ENCODE assay signal across 12 cellular contexts in genomic region chr3:157119369-157119951, GRCh38. TPM values are rescaled to one million over a fixed set of nuclear protein-coding genes. Genes with fewer than 3 reads are reported as not detected.
DNase-seq lines count a peak whose midpoint lies in the region; ATAC-seq lines count a peak whose summit lies in the region.
"Had no signal": no experiment of that assay in that cellular context is flagged by ENCODE, and none has a peak within 500 bp of the region (broad histone marks: within the 10 kb centered on the region; RNA-seq: fewer than 3 reads in every experiment).

No MANE protein-coding gene starts in this region.

- no peaks in the 10 kb centered on the region for H3K27me3 ChIP-seq in mucosa of rectum (ENCODE audit: control insufficient read depth in 2 of 2, insufficient read depth in 2 of 2, low read length in 2 of 2)
- H3K27me3 ChIP-seq: heart right ventricle had no signal

- H3K27ac Mint-ChIP-seq in activated T-helper 17 cell treated with anti-CD3 and anti-CD28 coated beads, Interleukin-2, amount 50 U/mL, for 72 hours = peak overlapping the region; percentile 43

- ATAC-seq in activated T-helper 17 cell treated with anti-CD3 and anti-CD28 coated beads, Interleukin-2, amount 50 U/mL, for 72 hours (replicated peaks) = peak; percentile 95
- ATAC-seq in Right ventricle myocardium inferior (no peak), HG03565 (IDR thresholded peaks at IDR 0.05; ENCODE audit: unreplicated experiment) (no peak)

- no peaks in the 10 kb centered on the region for H3K27me3 Mint-ChIP-seq in activated T-helper 17 cell treated with anti-CD3 and anti-CD28 coated beads, Interleukin-2, amount 50 U/mL, for 72 hours

- H3K9me3 Mint-ChIP-seq in activated T-helper 17 cell treated with anti-CD3 and anti-CD28 coated beads, Interleukin-2, amount 50 U/mL, for 72 hours = no peaks in the 10 kb centered on the region

- peak overlapping the region; percentile 46 for H3K4me3 Mint-ChIP-seq in activated T-helper 17 cell treated with anti-CD3 and anti-CD28 coated beads, Interleukin-2, amount 50 U/mL, for 72 hours

- DNase-seq in NCI-H510A treated with DMSO at 0.1 percent for 48 hours (lab: John Stamatoyannopoulos, UW) (peak; percentile 13), NCI-H510A (lab: John Stamatoyannopoulos, UW) (no peak), Right ventricle myocardium inferior (ENCODE audit: missing footprints) (no peak), NCI-H69 (lab: John Stamatoyannopoulos, UW) (no peak)
- DNase-seq: 8988T, heart right ventricle, NCI-H2107 had no signal

- H3K27ac ChIP-seq in KOPT-K1 (ENCODE audit: low read depth, low read length, poor library complexity, severe bottlenecking) (peak overlapping the region; percentile 66), mucosa of rectum (ENCODE audit: low read depth in 2 of 2, low read length in 2 of 2) (peak overlapping the region; percentile 88)
- H3K27ac ChIP-seq: heart right ventricle, parathyroid adenoma had no signal

- peak overlapping the region in 1 of 2 donors; percentile 75 for H3K9ac ChIP-seq in mucosa of rectum (ENCODE audit: low read depth in 1 of 2, low read length in 2 of 2)
- H3K9ac ChIP-seq: parathyroid adenoma had no signal

- H3K4me1 ChIP-seq in mucosa of rectum (ENCODE audit: control insufficient read depth in 2 of 2, insufficient read depth in 2 of 2, low read length in 2 of 2) = peaks cover 18 to 64% of the 10 kb centered on the region in 2 donors

- peak overlapping the region; percentile 53 to 63 for H3K4me3 ChIP-seq in mucosa of rectum (ENCODE audit: low read length in 2 of 2)
- H3K4me3 ChIP-seq: heart right ventricle had no signal

- H3K36me3 Mint-ChIP-seq in activated T-helper 17 cell treated with anti-CD3 and anti-CD28 coated beads, Interleukin-2, amount 50 U/mL, for 72 hours (ENCODE audit: low read depth) = no peaks in the 10 kb centered on the region

- H3K9me3 ChIP-seq in KOPT-K1 (ENCODE audit: insufficient read depth, low read length, poor library complexity, severe bottlenecking) = peaks cover 6% of the 10 kb centered on the region
- H3K9me3 ChIP-seq in mucosa of rectum (ENCODE audit: control insufficient read depth in 2 of 2, low read length in 2 of 2) = no peaks in the 10 kb centered on the region
- H3K9me3 ChIP-seq: heart right ventricle had no signal

- intact Hi-C loops in Right ventricle myocardium inferior (cut with DNase I) = no loop called here

- H3K36me3 ChIP-seq in KOPT-K1 (ENCODE audit: insufficient read depth, low read length) (no peaks in the 10 kb centered on the region), mucosa of rectum (ENCODE audit: control insufficient read depth in 2 of 2, insufficient read depth in 2 of 2, low read length in 2 of 2) (no peaks in the 10 kb centered on the region)
- H3K36me3 ChIP-seq: heart right ventricle had no signal

- peaks cover 12% of the 10 kb centered on the region for H3K4me1 Mint-ChIP-seq in activated T-helper 17 cell treated with anti-CD3 and anti-CD28 coated beads, Interleukin-2, amount 50 U/mL, for 72 hours

RNA-seq across cellular contexts. Expression of gene CCNL1, which starts 40.5 kb away (rescaled TPM):
- total RNA-seq in activated T-helper 17 cell treated with anti-CD3 and anti-CD28 coated beads, Interleukin-2, amount 50 U/mL, for 72 hours = 100 to 1,000 TPM; 173 to 194 TPM
- total RNA-seq in Right ventricle myocardium inferior = 21.2 TPM
